Comparison of ENCODE assay signal across 9 cellular contexts in genomic region chr1:182446033-182446669, GRCh38. TPM values are rescaled to one million over a fixed set of nuclear protein-coding genes. Genes with fewer than 3 reads are reported as not detected.
A peak's percentile ranks its signal among the peaks of the same experiment; 100 is the strongest.
DNase-seq lines count a peak whose midpoint lies in the region; ATAC-seq and TF ChIP-seq lines count a peak whose summit lies in the region.
"Had no signal": no experiment of that assay in that cellular context is flagged by ENCODE, and none has a peak within 500 bp of the region (broad histone marks: within the 10 kb centered on the region; RNA-seq: fewer than 3 reads in every experiment).

No MANE protein-coding gene starts in this region.

- in situ Hi-C loops in IMR-90 (cut with MboI; ENCODE audit: low sequenced_read_pairs), result loop anchor here (10.0 kb wide), 1 partner anchor 339 kb away; the partner anchor contains the start of gene NPL

- TF ChIP-seq POLR2A in IMR-90 (IDR thresholded peaks at IDR 0.05; ENCODE audit: low read depth, low read length), result no peak

- no peak overlapping the region for H2AK9ac ChIP-seq in IMR-90 (replicated peaks; ENCODE audit: low read depth, low read length, poor library complexity)

- H2BK15ac ChIP-seq in IMR-90 (ENCODE audit: low read depth, low read length), result no peak overlapping the region

- no peak overlapping the region for H2AFZ ChIP-seq in IMR-90 (replicated peaks; ENCODE audit: low read length, poor library complexity)

- intact Hi-C loops in IMR-90 (cut with micrococcal nuclease) (loop anchor here (1.0 to 2.0 kb wide), 2 partner anchors 149 to 338 kb away; no protein-coding TSS in a partner anchor), left colon (cut with DNase I, micrococcal nuclease) (loop anchor here in 1 of 2 donors (5.0 kb wide), 1 partner anchor 341 kb away; the partner anchor contains the start of gene NPL)

- POLR2A ChIA-PET in IMR-90 (lab: Charles Lee; ENCODE audit: unreplicated experiment), result no interaction called here

- no peaks in the 10 kb centered on the region for H3K4me1 ChIP-seq in IMR-90 (ENCODE audit: control insufficient read depth, insufficient read depth, low read length)
- no peaks in the 10 kb centered on the region for H3K4me1 ChIP-seq in effector memory CD4-positive, alpha-beta T cell (ENCODE audit: control insufficient read depth, insufficient read depth, low read length, poor library complexity, severe bottlenecking)

- H3K9me1 ChIP-seq in IMR-90 (ENCODE audit: insufficient read depth, low read length), result no peaks in the 10 kb centered on the region

- no peak overlapping the region for H2BK20ac ChIP-seq in IMR-90 (ENCODE audit: low read depth, low read length)

- no peak overlapping the region for H3K4ac ChIP-seq in IMR-90 (ENCODE audit: low read depth, low read length)

- H4K8ac ChIP-seq in IMR-90 (ENCODE audit: low read depth in 2 of 2, low read length in 2 of 2), result no peak overlapping the region

- no peak overlapping the region for H3K23ac ChIP-seq in IMR-90 (ENCODE audit: low read depth, low read length)

- H2BK5ac ChIP-seq in IMR-90 (ENCODE audit: low read depth, low read length, poor library complexity, severe bottlenecking), result no peak overlapping the region

- no peak overlapping the region for H3K4me3 Mint-ChIP-seq in brain
- H3K4me3 Mint-ChIP-seq in type B pancreatic cell, result no peak overlapping the region
- H3K4me3 Mint-ChIP-seq: T-cell had no signal

- CTCF ChIA-PET in IMR-90 (lab: Yijun Ruan, JAX), result no interaction called here

- peak; percentile 45 for DNase-seq in CD1c-positive myeloid dendritic cell (ENCODE audit: extremely low spot score)
- DNase-seq in IMR-90, result peak; percentile 40
- DNase-seq in NOMO-1 treated with DMSO at 0.1 percent for 48 hours (lab: John Stamatoyannopoulos, UW; ENCODE audit: unreplicated experiment), result peak; percentile 57
- DNase-seq in left colon, result peak in 1 of 2 donors; percentile 9
- no peak for DNase-seq in type B pancreatic cell (ENCODE audit: extremely low spot score, unreplicated experiment)
- no peak for DNase-seq in effector memory CD4-positive, alpha-beta T cell

- H3K4me3 ChIP-seq in IMR-90 (ENCODE audit: insufficient read depth, low read depth, low read length), result no peak overlapping the region
- H3K4me3 ChIP-seq in effector memory CD4-positive, alpha-beta T cell (ENCODE audit: insufficient read depth, low read depth, low read length, poor library complexity, severe bottlenecking), result no peak overlapping the region

- H3K27ac Mint-ChIP-seq in brain (no peak overlapping the region), type B pancreatic cell (no peak overlapping the region)
- H3K27ac Mint-ChIP-seq: T-cell had no signal

- H2BK120ac ChIP-seq in IMR-90 (ENCODE audit: low read depth, low read length), result no peak overlapping the region

- peak; percentile 53 for TF ChIP-seq RAD21 in IMR-90 (IDR thresholded peaks at IDR 0.05; ENCODE audit: low read length)

- 0% methylated on average over 1 of the region's 3 CpGs; no CpG with 5 or more reads in 1 of the 2 experiments for WGBS in IMR-90 (ENCODE audit: extremely low coverage in 2 of 2, insufficient read length in 1 of 2), 2 experiments

- no peaks in the 10 kb centered on the region for H4K20me1 ChIP-seq in IMR-90 (ENCODE audit: insufficient read depth, low read length)

- H3K4me1 Mint-ChIP-seq in brain, result no peaks in the 10 kb centered on the region
- no peaks in the 10 kb centered on the region for H3K4me1 Mint-ChIP-seq in type B pancreatic cell (ENCODE audit: unreplicated experiment)

- H3K9me3 ChIP-seq in IMR-90 (ENCODE audit: control insufficient read depth, insufficient read depth, low read length), result no peaks in the 10 kb centered on the region
- H3K9me3 ChIP-seq in effector memory CD4-positive, alpha-beta T cell (ENCODE audit: control insufficient read depth, low read length), result no peaks in the 10 kb centered on the region

- H3K27me3 Mint-ChIP-seq in brain, result peaks cover 6% of the 10 kb centered on the region
- H3K27me3 Mint-ChIP-seq in type B pancreatic cell, result peaks cover 3% of the 10 kb centered on the region

- no peak overlapping the region for H3K18ac ChIP-seq in IMR-90 (ENCODE audit: low read depth, low read length)

- peak; percentile 63 for TF ChIP-seq CTCF in IMR-90 (conservative IDR thresholded peaks at IDR 0.05; ENCODE audit: low read depth, low read length)
- peak; percentile 69 to 73 for TF ChIP-seq CTCF in brain (conservative IDR thresholded peaks at IDR 0.05)
- peak; percentile 79 for TF ChIP-seq CTCF in type B pancreatic cell (conservative IDR thresholded peaks at IDR 0.05)

- dilution Hi-C loops in IMR-90 (cut with HindIII; ENCODE audit: low sequenced_read_pairs, unreplicated experiment), result no loop called here

- no peak overlapping the region for H3K14ac ChIP-seq in IMR-90 (replicated peaks; ENCODE audit: low read depth, low read length)

- no peaks in the 10 kb centered on the region for H3K36me3 Mint-ChIP-seq in brain
- no peaks in the 10 kb centered on the region for H3K36me3 Mint-ChIP-seq in type B pancreatic cell
- H3K36me3 Mint-ChIP-seq: T-cell had no signal

- H3K9me3 Mint-ChIP-seq in brain (peaks cover 0 to 3% (median 0%) of the 10 kb centered on the region in 5 experiments), type B pancreatic cell (peaks cover under 1% of the 10 kb centered on the region)
- H3K9me3 Mint-ChIP-seq: T-cell had no signal

- H3K79me1 ChIP-seq in IMR-90 (ENCODE audit: low read depth in 1 of 2, low read length in 2 of 2), result no peaks in the 10 kb centered on the region

- H4K5ac ChIP-seq in IMR-90 (ENCODE audit: low read depth, low read length), result no peak overlapping the region

- H3K9ac ChIP-seq in IMR-90 (ENCODE audit: low read depth, low read length), result 0 out of 2 replicates have a peak overlapping the region, but pooled peaks have one; percentile 50

- no TSS peak for BruUV-seq in IMR-90 (replicated peaks; lab: Mats Ljungman, UMichigan)

- peak overlapping the region; percentile 56 for H3K4me2 ChIP-seq in IMR-90 (ENCODE audit: low read depth, low read length)

- H4K91ac ChIP-seq in IMR-90 (ENCODE audit: insufficient read depth, low read depth, low read length), result no peak overlapping the region

- H3K27ac ChIP-seq in IMR-90 (ENCODE audit: insufficient read depth, low read length), result no peak overlapping the region
- no peak overlapping the region for H3K27ac ChIP-seq in effector memory CD4-positive, alpha-beta T cell (ENCODE audit: insufficient read depth, low read length, poor library complexity, severe bottlenecking)

- ATAC-seq in GM18499 (IDR thresholded peaks at IDR 0.05; ENCODE audit: insufficient read depth, unreplicated experiment), result peak; percentile 53
- ATAC-seq in IMR-90 (ENCODE audit: low read depth), result peak; percentile 93
- peak; percentile 77 for ATAC-seq in left colon
- ATAC-seq: T-cell had no signal

- H2AK5ac ChIP-seq in IMR-90 (ENCODE audit: low read depth, low read length), result no peak overlapping the region

- no peaks in the 10 kb centered on the region for H3K36me3 ChIP-seq in IMR-90 (ENCODE audit: control insufficient read depth, insufficient read depth, low read length)
- H3K36me3 ChIP-seq in effector memory CD4-positive, alpha-beta T cell (ENCODE audit: control insufficient read depth, insufficient read depth, low read length), result no peaks in the 10 kb centered on the region

- H3K27me3 ChIP-seq in IMR-90 (ENCODE audit: control insufficient read depth, insufficient read depth, low read length), result no peaks in the 10 kb centered on the region
- H3K27me3 ChIP-seq in effector memory CD4-positive, alpha-beta T cell (replicated peaks; ENCODE audit: control insufficient read depth, insufficient read depth, low read length, poor library complexity, severe bottlenecking), result no peaks in the 10 kb centered on the region

- no peak overlapping the region; the same call in 1 of the 2 replicates for H3K56ac ChIP-seq in IMR-90 (ENCODE audit: extremely low read depth, insufficient read depth, low read length)

TF ChIP-seq in IMR-90, 13 proteins besides CTCF, POLR2A, EP300 and RAD21:
- TF ChIP-seq SMC3 (IDR thresholded peaks at IDR 0.05; ENCODE audit: low read depth, low read length) (peak; percentile 46; the same call in 1 of the 2 replicates), NFE2L2 (IDR thresholded peaks at IDR 0.05; ENCODE audit: low read depth, low read length) (no peak), FOS (IDR thresholded peaks at IDR 0.05; ENCODE audit: low read depth, low read length) (no peak)

RNA-seq across cellular contexts. Expression of gene RGSL1, which starts 3.8 kb away (rescaled TPM):
- not detected in 2 replicates for total RNA-seq in IMR-90 (2012; rRNA removed)
- polyA plus RNA-seq in IMR-90 (2012; rRNA removed), result not detected in 2 replicates
- polyA plus RNA-seq in IMR-90 (2012; cell fraction: cytosol; rRNA removed), result not detected in 2 replicates
- not detected in 2 replicates for polyA plus RNA-seq in IMR-90 (2012; cell fraction: nucleus; rRNA removed; ENCODE audit: low replicate concordance)
- polyA plus RNA-seq in brain (ENCODE audit: insufficient read depth, low read depth, low replicate concordance), result not detected
- total RNA-seq in left colon, result not detected
- total RNA-seq in type B pancreatic cell (ENCODE audit: low replicate concordance), result not detected in 2 replicates
- total RNA-seq: T-cell had no signal

RNA-seq across cellular contexts. Expression of gene TEDDM1, which starts 45.7 kb away (rescaled TPM):
- total RNA-seq in IMR-90 (2012; rRNA removed), result not detected in 2 replicates
- polyA plus RNA-seq in IMR-90 (2012; rRNA removed), result not detected in 2 replicates
- polyA plus RNA-seq in IMR-90 (2012; cell fraction: cytosol; rRNA removed), result not detected in 2 replicates
- not detected in 2 replicates for polyA plus RNA-seq in IMR-90 (2012; cell fraction: nucleus; rRNA removed; ENCODE audit: low replicate concordance)
- polyA plus RNA-seq in brain (ENCODE audit: insufficient read depth, low read depth, low replicate concordance), result not detected
- total RNA-seq in left colon, result not detected
- not detected in 2 replicates for total RNA-seq in type B pancreatic cell (ENCODE audit: low replicate concordance)
- total RNA-seq: T-cell had no signal

RNA-seq across cellular contexts. Expression of gene GLUL, which starts 54.6 kb away (rescaled TPM):
- total RNA-seq in IMR-90 (2012; rRNA removed) (236 and 385 TPM in 2 replicates), left colon (100 to 1,000 TPM; 436 to 776 TPM), type B pancreatic cell (ENCODE audit: low replicate concordance) (476 and 545 TPM in 2 replicates)
- polyA plus RNA-seq in IMR-90 (2012; rRNA removed) (131 and 149 TPM in 2 replicates), brain (ENCODE audit: insufficient read depth, low read depth, low replicate concordance) (1,523 TPM)
- 130 and 187 TPM in 2 replicates for polyA plus RNA-seq in IMR-90 (2012; cell fraction: cytosol; rRNA removed)
- 157 and 174 TPM in 2 replicates for polyA plus RNA-seq in IMR-90 (2012; cell fraction: nucleus; rRNA removed; ENCODE audit: low replicate concordance)

Comparison
In these comparisons a context has a peak if more than half of its experiments do, and no peak if none do; other contexts are left out.
1. DNase-seq: peak in CD1c-positive myeloid dendritic cell (single experiment), IMR-90 (single experiment) and NOMO-1 treated with DMSO at 0.1 percent for 48 hours (single experiment); none in type B pancreatic cell (single experiment) and effector memory CD4-positive, alpha-beta T cell (0 of 3).
2. Peak in every context shown above with its lines, with median percentiles within 50 percentile points of each other: ATAC-seq and CTCF ChIP-seq.